In the genomic region with DNA sequence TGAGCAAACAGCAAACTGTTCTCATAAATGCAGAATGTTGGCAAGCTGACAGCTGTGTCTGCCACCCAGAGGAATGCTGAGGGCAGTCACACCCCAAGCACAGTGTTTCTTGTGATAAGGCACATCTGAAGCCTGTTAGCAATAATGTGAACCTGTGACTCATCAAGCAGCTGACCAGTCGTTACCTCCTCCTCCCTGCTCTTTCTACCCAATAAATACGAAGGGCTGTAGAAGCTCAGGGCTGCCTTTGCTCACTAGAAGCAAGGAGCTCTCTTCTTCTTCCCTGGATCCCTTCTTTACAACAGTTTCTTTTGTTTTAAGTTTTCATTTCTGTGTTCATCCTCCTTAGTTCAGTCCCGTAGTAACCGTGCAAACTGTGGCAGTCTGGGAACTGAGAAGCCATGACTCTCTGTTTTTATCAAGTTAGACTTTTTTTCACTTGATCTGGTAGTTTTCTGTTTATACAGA, we compare ENCODE assay signal across 8 cellular contexts.
DNase-seq lines count a peak whose midpoint lies in the region; FAIRE-seq and TF ChIP-seq lines count a peak whose summit lies in the region.
"Not testable (repeated sequence)": the region's sequence is repeated elsewhere in the genome, so short reads cannot be mapped to it uniquely, and the experiment has no call there.

No MANE protein-coding gene starts in this region.

- not testable (repeated sequence) for TF ChIP-seq CTCF in Calu3 (IDR thresholded peaks at IDR 0.05; ENCODE audit: unreplicated experiment); brain (conservative IDR thresholded peaks at IDR 0.05)

- peaks cover 13% of the 10 kb centered on the region for H3K36me3 Mint-ChIP-seq in Calu3 (ENCODE audit: insufficient read depth, unreplicated experiment)
- H3K36me3 Mint-ChIP-seq in brain = not testable (repeated sequence)

- 54 to 71% (median 65%) methylated on average over 4 of the region's 4 CpGs for WGBS in small intestine, 3 donors

- not testable (repeated sequence) for H3K4me3 ChIP-seq in small intestine (ENCODE audit: low read depth in 1 of 2, low read length in 2 of 2)

- not testable (repeated sequence) for H3K4me1 ChIP-seq in small intestine (ENCODE audit: control insufficient read depth in 2 of 2, insufficient read depth in 1 of 2, low read depth in 1 of 2, low read length in 1 of 2)

- H3K9me3 Mint-ChIP-seq in Calu3 (ENCODE audit: low read depth, unreplicated experiment); brain: not testable (repeated sequence)

- H3K4me3 Mint-ChIP-seq in Calu3 (ENCODE audit: low read depth, unreplicated experiment) = peak overlapping the region; percentile 24
- H3K4me3 Mint-ChIP-seq in brain = peak overlapping the region in 3 of 5 experiments; percentile 24 to 90 (median 63)

- H3K27me3 Mint-ChIP-seq in Calu3 (ENCODE audit: unreplicated experiment) = not testable (repeated sequence)
- peaks cover 41% of the 10 kb centered on the region for H3K27me3 Mint-ChIP-seq in brain

- H3K27ac Mint-ChIP-seq in Calu3 (ENCODE audit: unreplicated experiment) = peak overlapping the region; percentile 63
- H3K27ac Mint-ChIP-seq in brain = not testable (repeated sequence)

- H3K4me1 Mint-ChIP-seq in Calu3 (ENCODE audit: low read depth, unreplicated experiment) (peaks cover 54% of the 10 kb centered on the region), brain (peaks cover 31% of the 10 kb centered on the region)

- not testable (repeated sequence) for H3K9me3 ChIP-seq in small intestine (ENCODE audit: control insufficient read depth, low read depth)

- intact Hi-C loops in Calu3 (cut with micrococcal nuclease; ENCODE audit: unreplicated experiment) = loop anchor here (5.0 kb wide), 1 partner anchor 34 kb away; no protein-coding TSS in a partner anchor

- not testable (repeated sequence) for H3K27ac ChIP-seq in small intestine (ENCODE audit: low read depth in 1 of 2, low read length in 1 of 2)

- DNase-seq in Calu3 (peak; percentile 87), HT-29 (ENCODE audit: low spot score) (peak; percentile 32), MV-4-11 (lab: John Stamatoyannopoulos, UW) (peak; percentile 34), OCI-M2 (lab: John Stamatoyannopoulos, UW; ENCODE audit: unreplicated experiment) (peak; percentile 46), SW480 (ENCODE audit: low spot score) (peak; percentile 82), iris pigment epithelial cell (ENCODE audit: low read depth) (peak; percentile 15), small intestine (peak; percentile 80)

- H3K36me3 ChIP-seq in small intestine (ENCODE audit: control insufficient read depth in 2 of 2, insufficient read depth in 2 of 2, low read length in 2 of 2) = not testable (repeated sequence)

- H3K27me3 ChIP-seq in small intestine (ENCODE audit: control insufficient read depth in 2 of 2, insufficient read depth in 2 of 2, low read length in 2 of 2) = not testable (repeated sequence)

- not testable (repeated sequence) for BruUV-seq in Calu3 (replicated peaks; lab: Mats Ljungman, UMichigan)

- not testable (repeated sequence) for FAIRE-seq in small intestine (lab: Jason Lieb, UNC)

- CTCF ChIA-PET in Calu3 (lab: Charles Lee) = interaction anchor here (0.6 to 2.2 kb wide), 5 partner anchors 24 to 224 kb away, joined by 3 to 9 read pairs (median 6); no protein-coding TSS in a partner anchor

Comparison
In these comparisons a context has a peak if more than half of its experiments do, and no peak if none do; other contexts are left out.
1. DNase-seq: peak in every context shown above with its lines; median percentile 87 in Calu3; 82 in SW480; 80 in small intestine; 46 in OCI-M2; 34 in MV-4-11; 32 in HT-29; 15 in iris pigment epithelial cell.